In genomic region chr17:79038545-79039135, GRCh38 we compare ENCODE assay signal across 12 cellular contexts. TPM values are rescaled to one million over a fixed set of nuclear protein-coding genes. Genes with fewer than 3 reads are reported as not detected.
A peak's percentile ranks its signal among the peaks of the same experiment; 100 is the strongest.
DNase-seq lines count a peak whose midpoint lies in the region; ATAC-seq, FAIRE-seq and TF ChIP-seq lines count a peak whose summit lies in the region.
"Had no signal": no experiment of that assay in that cellular context is flagged by ENCODE, and none has a peak within 500 bp of the region (broad histone marks: within the 10 kb centered on the region; RNA-seq: fewer than 3 reads in every experiment).

No MANE protein-coding gene starts in this region.

- H2AFZ ChIP-seq in K562 (ENCODE audit: low read depth, low read length) = no peak overlapping the region

- H3K4me1 ChIP-seq in K562 (replicated peaks in 1 of 2; ENCODE audit: control insufficient read depth in 2 of 2, insufficient read depth in 2 of 2, low read length in 2 of 2) (peaks cover 0 to 3% of the 10 kb centered on the region in 2 experiments; a peak in 1 of 5 replicates), right atrium auricular region (peaks cover 0 to 44% of the 10 kb centered on the region in 2 donors), subcutaneous abdominal adipose tissue (ENCODE audit: control insufficient read depth in 5 of 5, insufficient read depth in 5 of 5, low read length in 5 of 5) (peaks cover 17 to 51% (median 43%) of the 10 kb centered on the region in 5 donors)

- no TSS peak for BruUV-seq in K562 (replicated peaks; lab: Mats Ljungman, UMichigan)

- no peak for TF ChIP-seq CTCF in K562 (IDR thresholded peaks at IDR 0.05 in 2 of 3, conservative IDR thresholded peaks at IDR 0.05 in 1 of 3; ENCODE audit: insufficient read depth in 2 of 3, low read depth in 1 of 3, low read length in 3 of 3)
- no peak for TF ChIP-seq CTCF in right atrium auricular region (IDR thresholded peaks at IDR 0.05)

- FAIRE-seq in K562 (lab: Jason Lieb, UNC) = no peak
- FAIRE-seq: endometrium had no signal

- CTCF ChIA-PET in K562 (lab: Yijun Ruan, JAX; ENCODE audit: low intra/inter-chr PET ratio) = no interaction called here

- no peaks in the 10 kb centered on the region for H3K36me3 ChIP-seq in K562 (ENCODE audit: control insufficient read depth, insufficient read depth, low read length)
- peaks cover 15% of the 10 kb centered on the region for H3K36me3 ChIP-seq in right atrium auricular region
- H3K36me3 ChIP-seq in subcutaneous abdominal adipose tissue (ENCODE audit: control insufficient read depth in 5 of 5, insufficient read depth in 5 of 5, low read length in 5 of 5) = peaks cover 0 to 3% (median 0%) of the 10 kb centered on the region in 5 donors

- no peak for ATAC-seq in K562
- ATAC-seq in GM19463 (IDR thresholded peaks at IDR 0.05; ENCODE audit: unreplicated experiment) = no peak
- ATAC-seq in GM18511 (IDR thresholded peaks at IDR 0.05; ENCODE audit: unreplicated experiment) = no peak
- ATAC-seq in GM21447 (IDR thresholded peaks at IDR 0.05; ENCODE audit: unreplicated experiment) = no peak
- ATAC-seq: naive thymus-derived CD8-positive, alpha-beta T cell had no signal

- H3K9ac ChIP-seq in K562 (ENCODE audit: insufficient read depth in 1 of 2, low read depth in 2 of 2, low read length in 2 of 2) (no peak overlapping the region), subcutaneous abdominal adipose tissue (ENCODE audit: low read length in 5 of 5) (peak overlapping the region in 1 of 5 donors; percentile 37)

- TF ChIP-seq EP300 in K562 (IDR thresholded peaks at IDR 0.05; ENCODE audit: low read length) = no peak

- H4K20me1 ChIP-seq in K562 (replicated peaks; ENCODE audit: control insufficient read depth, insufficient read depth, low read length) = no peaks in the 10 kb centered on the region

- no peak overlapping the region for H3K4me2 ChIP-seq in K562 (ENCODE audit: insufficient read depth, low read length)

- peak; percentile 48 for DNase-seq in GOT3 (lab: John Stamatoyannopoulos, UW)
- DNase-seq in K562 (ENCODE audit: extremely low read depth in 1 of 4, low spot score in 3 of 4) = no peak
- peak; percentile 95 for DNase-seq in right atrium auricular region (ENCODE audit: low spot score)
- DNase-seq in central memory CD4-positive, alpha-beta T cell = no peak
- DNase-seq: activated CD8-positive, alpha-beta memory T cell treated with anti-CD3 and anti-CD28 coated beads for 24 hours had no signal

- intact Hi-C loops in K562 (cut with micrococcal nuclease) = no loop called here

- 3% methylated on average over 8 of the region's 8 CpGs for WGBS in K562 (ENCODE audit: insufficient coverage, low coverage, missing lambda C conversion rate)

- POLR2A ChIA-PET in K562 (lab: Yijun Ruan, JAX) = no interaction called here

- H3K4me3 ChIP-seq in K562 = no peak overlapping the region
- H3K4me3 ChIP-seq in right atrium auricular region = no peak overlapping the region
- no peak overlapping the region for H3K4me3 ChIP-seq in subcutaneous abdominal adipose tissue (ENCODE audit: low read depth in 1 of 5, low read length in 5 of 5)

- no peak overlapping the region for H3K27ac ChIP-seq in K562 (ENCODE audit: extremely low read depth, low read depth, low read length)
- peak overlapping the region; percentile 48 to 62 for H3K27ac ChIP-seq in right atrium auricular region
- H3K27ac ChIP-seq in subcutaneous abdominal adipose tissue (ENCODE audit: low read depth, low read length) = peak overlapping the region; percentile 54

- no peak for TF ChIP-seq RAD21 in K562 (CRISPR knock-in tag; conservative IDR thresholded peaks at IDR 0.05 in 1 of 2, IDR thresholded peaks at IDR 0.05 in 1 of 2)

- H3K9me3 ChIP-seq in K562 (replicated peaks; ENCODE audit: control insufficient read depth, insufficient read depth, low read depth, low read length) = no peaks in the 10 kb centered on the region; the same call in 1 of the 2 replicates
- no peaks in the 10 kb centered on the region for H3K9me3 ChIP-seq in right atrium auricular region
- no peaks in the 10 kb centered on the region for H3K9me3 ChIP-seq in subcutaneous abdominal adipose tissue (ENCODE audit: control insufficient read depth in 5 of 5, low read length in 5 of 5)

- in situ Hi-C loops in K562 (cut with MboI) = no loop called here

- no peaks in the 10 kb centered on the region for H3K79me2 ChIP-seq in K562 (ENCODE audit: control insufficient read depth, insufficient read depth, low read length)

- H3K9me1 ChIP-seq in K562 (ENCODE audit: control insufficient read depth, insufficient read depth, low read length) = no peaks in the 10 kb centered on the region

- H3K27me3 ChIP-seq in K562 (ENCODE audit: control insufficient read depth in 2 of 2, insufficient read depth in 2 of 2, low read length in 2 of 2) = peaks cover 34 to 68% of the 10 kb centered on the region in 2 experiments
- no peaks in the 10 kb centered on the region for H3K27me3 ChIP-seq in right atrium auricular region
- H3K27me3 ChIP-seq in subcutaneous abdominal adipose tissue (ENCODE audit: control insufficient read depth in 5 of 5, insufficient read depth in 4 of 5, low read length in 5 of 5) = no peaks in the 10 kb centered on the region

- no peak for TF ChIP-seq POLR2A in K562 (conservative IDR thresholded peaks at IDR 0.05)

RNA-seq across cellular contexts. Expression of gene C1QTNF1, which starts 14.7 kb away (rescaled TPM):
- total RNA-seq in K562 (2011; cell fraction: chromatin; rRNA removed; ENCODE audit: low replicate concordance) = not detected in 2 replicates
- not detected in 2 replicates for total RNA-seq in K562 (2011; cell fraction: nucleolus; rRNA removed)
- total RNA-seq in K562 (2011; cell fraction: nucleoplasm; rRNA removed) = not detected in 2 replicates
- total RNA-seq in K562 (2014; rRNA removed) (not detected in 2 replicates), K562 (2014; rRNA removed; fragmentation: Illumina TruSeq; extraction: Trizol) (not detected in 2 replicates), K562 (2015; rRNA removed; fragmentation: Illumina TruSeq; extraction: Trizol) (not detected in 2 replicates), K562 (2021) (0.09 and 0.22 TPM in 2 replicates), right atrium auricular region (100 to 1,000 TPM; 125 to 401 TPM)
- polyA plus RNA-seq in K562 (2011; rRNA removed) (not detected in 2 replicates), K562 (2014; fragmentation: Illumina TruSeq; extraction: Trizol) (not detected in 2 replicates), K562 (2014; fragmentation: Nextera tagmentation; extraction: Ambion mirVana) (not detected), K562 (2014; rRNA removed) (not detected in 2 replicates)
- polyA plus RNA-seq in K562 (2011; cell fraction: cytosol; rRNA removed) = not detected in 2 replicates
- not detected in 2 replicates for polyA plus RNA-seq in K562 (2011; cell fraction: nucleus; rRNA removed)
- not detected in 2 replicates for polyA plus RNA-seq in K562 (2012)
- not detected in 2 replicates for polyA minus RNA-seq in K562 (2011; rRNA and poly(A)+ RNA removed)
- polyA minus RNA-seq in K562 (2011; cell fraction: cytosol; rRNA and poly(A)+ RNA removed) = not detected in 2 replicates
- polyA minus RNA-seq in K562 (2011; cell fraction: nucleus; rRNA and poly(A)+ RNA removed) = not detected in 2 replicates
- total RNA-seq: naive thymus-derived CD8-positive, alpha-beta T cell had no signal
- polyA plus RNA-seq: IgD-negative memory B cell; naive thymus-derived CD8-positive, alpha-beta T cell had no signal

RNA-seq across cellular contexts. Expression of gene CANT1, which starts 29.1 kb away (rescaled TPM):
- 43.0 and 99.3 TPM in 2 replicates for total RNA-seq in K562 (2011; cell fraction: chromatin; rRNA removed; ENCODE audit: low replicate concordance)
- total RNA-seq in K562 (2011; cell fraction: nucleolus; rRNA removed) = 96.1 and 114 TPM in 2 replicates
- total RNA-seq in K562 (2011; cell fraction: nucleoplasm; rRNA removed) = 74.2 and 76.3 TPM in 2 replicates
- total RNA-seq in K562 (2014; rRNA removed) = 25.7 and 30.6 TPM in 2 replicates
- total RNA-seq in K562 (2014; rRNA removed; fragmentation: Illumina TruSeq; extraction: Trizol) = 12.6 and 13.9 TPM in 2 replicates
- total RNA-seq in K562 (2015; rRNA removed; fragmentation: Illumina TruSeq; extraction: Trizol) = 21.6 and 23.9 TPM in 2 replicates
- 66.4 and 68.4 TPM in 2 replicates for total RNA-seq in K562 (2021)
- 22.5 and 27.2 TPM in 2 replicates for polyA plus RNA-seq in K562 (2011; rRNA removed)
- polyA plus RNA-seq in K562 (2011; cell fraction: cytosol; rRNA removed) = 22.3 and 42.0 TPM in 2 replicates
- 19.9 and 27.7 TPM in 2 replicates for polyA plus RNA-seq in K562 (2011; cell fraction: nucleus; rRNA removed)
- 50.7 and 73.7 TPM in 2 replicates for polyA plus RNA-seq in K562 (2012)
- 25.8 and 29.2 TPM in 2 replicates for polyA plus RNA-seq in K562 (2014; fragmentation: Illumina TruSeq; extraction: Trizol)
- 1 to 10 TPM; 2.7 to 2.9 TPM for polyA plus RNA-seq in K562 (2014; fragmentation: Nextera tagmentation; extraction: Ambion mirVana)
- polyA plus RNA-seq in K562 (2014; rRNA removed) = 24.9 and 25.2 TPM in 2 replicates
- polyA minus RNA-seq in K562 (2011; rRNA and poly(A)+ RNA removed) = 26.4 and 26.9 TPM in 2 replicates
- polyA minus RNA-seq in K562 (2011; cell fraction: cytosol; rRNA and poly(A)+ RNA removed) = 29.2 and 54.9 TPM in 2 replicates
- 12.3 and 17.8 TPM in 2 replicates for polyA minus RNA-seq in K562 (2011; cell fraction: nucleus; rRNA and poly(A)+ RNA removed)
- total RNA-seq in right atrium auricular region = 10 to 100 TPM; 20.9 to 40.1 TPM

RNA-seq across cellular contexts. Expression of gene ENGASE, which starts 36.0 kb away (rescaled TPM):
- total RNA-seq in K562 (2011; cell fraction: chromatin; rRNA removed; ENCODE audit: low replicate concordance) = 111 and 287 TPM in 2 replicates
- total RNA-seq in K562 (2011; cell fraction: nucleolus; rRNA removed) = 149 and 158 TPM in 2 replicates
- total RNA-seq in K562 (2011; cell fraction: nucleoplasm; rRNA removed) = 121 and 125 TPM in 2 replicates
- 14.0 and 17.2 TPM in 2 replicates for total RNA-seq in K562 (2014; rRNA removed)
- 6.5 and 9.1 TPM in 2 replicates for total RNA-seq in K562 (2014; rRNA removed; fragmentation: Illumina TruSeq; extraction: Trizol)
- total RNA-seq in K562 (2015; rRNA removed; fragmentation: Illumina TruSeq; extraction: Trizol) = 11.2 and 13.6 TPM in 2 replicates
- total RNA-seq in K562 (2021) = 32.3 and 45.5 TPM in 2 replicates
- polyA plus RNA-seq in K562 (2011; rRNA removed) = 16.4 and 22.8 TPM in 2 replicates
- polyA plus RNA-seq in K562 (2011; cell fraction: cytosol; rRNA removed) = 7.9 and 11.1 TPM in 2 replicates
- polyA plus RNA-seq in K562 (2011; cell fraction: nucleus; rRNA removed) = 246 and 319 TPM in 2 replicates
- 25.6 and 37.4 TPM in 2 replicates for polyA plus RNA-seq in K562 (2012)
- polyA plus RNA-seq in K562 (2014; fragmentation: Illumina TruSeq; extraction: Trizol) = 13.9 and 15.2 TPM in 2 replicates
- polyA plus RNA-seq in K562 (2014; fragmentation: Nextera tagmentation; extraction: Ambion mirVana) = under 1 TPM; 0.06 to 0.14 TPM
- polyA plus RNA-seq in K562 (2014; rRNA removed) = 36.5 and 42.5 TPM in 2 replicates
- 6.3 and 9.9 TPM in 2 replicates for polyA minus RNA-seq in K562 (2011; rRNA and poly(A)+ RNA removed)
- 5.7 and 13.2 TPM in 2 replicates for polyA minus RNA-seq in K562 (2011; cell fraction: cytosol; rRNA and poly(A)+ RNA removed)
- 49.8 and 50.9 TPM in 2 replicates for polyA minus RNA-seq in K562 (2011; cell fraction: nucleus; rRNA and poly(A)+ RNA removed)
- 10 to 100 TPM in 1 of 2 donors, 1 to 10 TPM in 1; 7.7 to 13.5 TPM for total RNA-seq in right atrium auricular region

RNA-seq across cellular contexts. Expression of gene LGALS3BP, which starts 58.9 kb away (rescaled TPM):
- 1.6 and 6.3 TPM in 2 replicates for total RNA-seq in K562 (2011; cell fraction: chromatin; rRNA removed; ENCODE audit: low replicate concordance)
- total RNA-seq in K562 (2011; cell fraction: nucleolus; rRNA removed) = 7.7 and 7.8 TPM in 2 replicates
- 4.3 and 5.4 TPM in 2 replicates for total RNA-seq in K562 (2011; cell fraction: nucleoplasm; rRNA removed)
- total RNA-seq in K562 (2014; rRNA removed) (4.8 and 5.9 TPM in 2 replicates), K562 (2014; rRNA removed; fragmentation: Illumina TruSeq; extraction: Trizol) (0.73 and 1.4 TPM in 2 replicates), K562 (2015; rRNA removed; fragmentation: Illumina TruSeq; extraction: Trizol) (4.4 and 4.7 TPM in 2 replicates), K562 (2021) (5.3 and 8.7 TPM in 2 replicates), right atrium auricular region (100 to 1,000 TPM; 488 to 733 TPM)
- polyA plus RNA-seq in K562 (2011; rRNA removed) (0.68 and 2.4 TPM in 2 replicates), K562 (2014; fragmentation: Illumina TruSeq; extraction: Trizol) (3.8 and 4.2 TPM in 2 replicates), K562 (2014; fragmentation: Nextera tagmentation; extraction: Ambion mirVana) (under 1 TPM; 0.39 to 0.59 TPM), K562 (2014; rRNA removed) (3.2 and 3.3 TPM in 2 replicates)
- polyA plus RNA-seq in K562 (2011; cell fraction: cytosol; rRNA removed) = 1.2 and 2.3 TPM in 2 replicates
- 3.9 and 8.1 TPM in 2 replicates for polyA plus RNA-seq in K562 (2011; cell fraction: nucleus; rRNA removed)
- 8.6 and 29.2 TPM in 2 replicates for polyA plus RNA-seq in K562 (2012)
- 1.1 and 1.3 TPM in 2 replicates for polyA minus RNA-seq in K562 (2011; rRNA and poly(A)+ RNA removed)
- polyA minus RNA-seq in K562 (2011; cell fraction: cytosol; rRNA and poly(A)+ RNA removed) = 4.7 and 6.4 TPM in 2 replicates
- 1.4 and 2.8 TPM in 2 replicates for polyA minus RNA-seq in K562 (2011; cell fraction: nucleus; rRNA and poly(A)+ RNA removed)

Comparison
In these comparisons a context has a peak if more than half of its experiments do, and no peak if none do; other contexts are left out.
1. DNase-seq: peak in GOT3 (single experiment) and right atrium auricular region (single experiment); none in K562 (0 of 4) and central memory CD4-positive, alpha-beta T cell (single experiment).
2. RNA of gene C1QTNF1, which starts 14.7 kb away (total RNA-seq): 125 to 401 TPM in right atrium auricular region; 0.09 to 0.22 TPM in K562; every median in the first group is over 100 times any median in the second.